1 cellular context compared by ENCODE assay signal in genomic region chr11:94023856-94024255, GRCh38.
TF ChIP-seq lines count a peak whose summit lies in the region.

No MANE protein-coding gene starts in this region.

TF ChIP-seq in H1, 55 proteins besides CTCF, POLR2A, EP300 and RAD21 (continued from another document):
- no peak for TF ChIP-seq PHF8 (conservative IDR thresholded peaks at IDR 0.05; ENCODE audit: low read depth, low read length)
